Comparison of ENCODE assay signal across 24 cellular contexts in the genomic region with DNA sequence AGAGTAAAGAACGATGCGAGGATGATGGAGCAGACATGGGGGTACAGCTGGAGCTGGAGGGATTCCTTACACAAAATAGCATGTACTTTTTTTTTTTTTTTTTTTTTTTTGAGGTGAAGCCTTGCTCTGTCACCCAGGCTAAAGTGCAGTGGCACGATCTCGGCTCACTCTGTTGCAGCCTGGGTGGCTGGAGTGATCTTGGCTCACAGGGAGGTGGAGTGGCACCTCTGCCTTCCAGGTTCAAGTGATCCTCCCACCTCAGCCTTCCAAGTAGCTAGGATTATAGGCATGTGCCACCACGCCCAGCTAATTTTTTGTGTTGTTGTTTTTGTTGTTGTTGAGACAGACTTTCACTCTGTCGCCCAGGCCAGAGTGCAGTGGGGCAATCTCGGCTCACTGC. TPM values are rescaled to one million over a fixed set of nuclear protein-coding genes. Genes with fewer than 3 reads are reported as not detected.
DNase-seq lines count a peak whose midpoint lies in the region; ATAC-seq and TF ChIP-seq lines count a peak whose summit lies in the region.
"Had no signal": no experiment of that assay in that cellular context is flagged by ENCODE, and none has a peak within 500 bp of the region (broad histone marks: within the 10 kb centered on the region; RNA-seq: fewer than 3 reads in every experiment).

No MANE protein-coding gene starts in this region.

- DNase-seq in Calu3 = no peak
- DNase-seq in HL-60 (ENCODE audit: low read depth in 1 of 2, low spot score in 1 of 2) = no peak
- DNase-seq in spleen = peak; percentile 31
- DNase-seq in uterus = no peak
- no peak for DNase-seq in hepatic stellate cell (ENCODE audit: low spot score)
- DNase-seq in upper lobe of right lung = no peak
- DNase-seq: ACHN, AML-193, DMS 273 treated with DMSO at 0.1 percent for 48 hours, DND-41, H7, MM.1S, NCI-H1092 treated with DMSO at 0.1 percent for 48 hours, NCI-H146, NCI-H2029 treated with DMSO at 0.1 percent for 48 hours, NCI-H2171, NCI-H526, Peyer's patch, SHP77 had no signal

- TF ChIP-seq CTCF in Calu3 (IDR thresholded peaks at IDR 0.05; ENCODE audit: unreplicated experiment) (no peak), HL-60 (IDR thresholded peaks at IDR 0.05; ENCODE audit: insufficient read depth, low read length) (no peak), spleen (IDR thresholded peaks at IDR 0.05 in 8 of 11, conservative IDR thresholded peaks at IDR 0.05 in 3 of 11) (no peak), uterus (IDR thresholded peaks at IDR 0.05) (no peak), upper lobe of right lung (IDR thresholded peaks at IDR 0.05) (no peak)

- H3K9me3 ChIP-seq in spleen (no peaks in the 10 kb centered on the region), uterus (no peaks in the 10 kb centered on the region), upper lobe of right lung (no peaks in the 10 kb centered on the region)
- H3K9me3 ChIP-seq: Peyer's patch had no signal

- 82 to 92% (median 88%) methylated on average over 7 of the region's 7 CpGs for WGBS in spleen, 5 donors

- TF ChIP-seq POLR2A in spleen (IDR thresholded peaks at IDR 0.05) (no peak), uterus (IDR thresholded peaks at IDR 0.05) (no peak)

- H3K36me3 ChIP-seq in spleen (no peaks in the 10 kb centered on the region), uterus (no peaks in the 10 kb centered on the region), upper lobe of right lung (no peaks in the 10 kb centered on the region)
- H3K36me3 ChIP-seq: Peyer's patch had no signal

- no peak for ATAC-seq in GM18498 (IDR thresholded peaks at IDR 0.05; ENCODE audit: unreplicated experiment)
- no peak for ATAC-seq in upper lobe of right lung
- ATAC-seq: SK-N-SH treated with all-trans-retinoic acid at 6 μM for 48 hours had no signal

- H3K36me3 Mint-ChIP-seq in Calu3 (ENCODE audit: insufficient read depth, unreplicated experiment) = peaks cover 24% of the 10 kb centered on the region
- H3K36me3 Mint-ChIP-seq in dendritic cell treated with granulocyte-macrophage colony-stimulating factor and Interleukin-4, amounts not matched to agents 40 ng/mL and 50 ng/mL, for 4 days (ENCODE audit: low read depth) = no peaks in the 10 kb centered on the region
- H3K36me3 Mint-ChIP-seq: IgD-negative memory B cell had no signal

- no TSS peak for BruUV-seq in Calu3 (replicated peaks; lab: Mats Ljungman, UMichigan)

- H3K27ac Mint-ChIP-seq in Calu3 (ENCODE audit: unreplicated experiment) = peak overlapping the region; percentile 99
- H3K27ac Mint-ChIP-seq in dendritic cell treated with granulocyte-macrophage colony-stimulating factor and Interleukin-4, amounts not matched to agents 40 ng/mL and 50 ng/mL, for 4 days = peak overlapping the region; percentile 98
- H3K27ac Mint-ChIP-seq: IgD-negative memory B cell had no signal

- H3K27me3 Mint-ChIP-seq in Calu3 (ENCODE audit: unreplicated experiment) = no peaks in the 10 kb centered on the region
- H3K27me3 Mint-ChIP-seq in dendritic cell treated with granulocyte-macrophage colony-stimulating factor and Interleukin-4, amounts not matched to agents 40 ng/mL and 50 ng/mL, for 4 days = no peaks in the 10 kb centered on the region

- no peak overlapping the region for H3K4me3 ChIP-seq in HL-60 (replicated peaks; ENCODE audit: insufficient read depth, low read length)
- no peak overlapping the region for H3K4me3 ChIP-seq in spleen
- H3K4me3 ChIP-seq in uterus = no peak overlapping the region
- H3K4me3 ChIP-seq in upper lobe of right lung = no peak overlapping the region
- H3K4me3 ChIP-seq: Peyer's patch had no signal

- H3K27me3 ChIP-seq in HL-60 (ENCODE audit: insufficient read depth, poor library complexity, severe bottlenecking) (no peaks in the 10 kb centered on the region), spleen (replicated peaks in 1 of 7) (peaks cover 0 to 23% (median 8%) of the 10 kb centered on the region in 7 donors), uterus (no peaks in the 10 kb centered on the region), upper lobe of right lung (peaks cover 7% of the 10 kb centered on the region)
- H3K27me3 ChIP-seq: Peyer's patch had no signal

- H3K4me1 Mint-ChIP-seq in Calu3 (ENCODE audit: low read depth, unreplicated experiment) = peaks cover 53% of the 10 kb centered on the region
- H3K4me1 Mint-ChIP-seq in dendritic cell treated with granulocyte-macrophage colony-stimulating factor and Interleukin-4, amounts not matched to agents 40 ng/mL and 50 ng/mL, for 4 days (ENCODE audit: low read depth) = peaks cover 73% of the 10 kb centered on the region

- peaks cover 2 to 30% (median 20%) of the 10 kb centered on the region in 6 donors for H3K4me1 ChIP-seq in spleen
- no peaks in the 10 kb centered on the region for H3K4me1 ChIP-seq in uterus
- H3K4me1 ChIP-seq in upper lobe of right lung = no peaks in the 10 kb centered on the region

- no peak overlapping the region for H3K4me3 Mint-ChIP-seq in Calu3 (ENCODE audit: low read depth, unreplicated experiment)
- H3K4me3 Mint-ChIP-seq in dendritic cell treated with granulocyte-macrophage colony-stimulating factor and Interleukin-4, amounts not matched to agents 40 ng/mL and 50 ng/mL, for 4 days = no peak overlapping the region
- H3K4me3 Mint-ChIP-seq: IgD-negative memory B cell had no signal

- CTCF ChIA-PET in Calu3 (lab: Charles Lee) = no interaction called here

- intact Hi-C loops in Calu3 (cut with micrococcal nuclease; ENCODE audit: unreplicated experiment) (no loop called here), spleen (cut with DNase I; ENCODE audit: low total_unique reads) (no loop called here), uterus (cut with DNase I; ENCODE audit: low total_unique reads) (no loop called here), upper lobe of right lung (cut with DNase I) (no loop called here)
- intact Hi-C loops in dendritic cell treated with granulocyte-macrophage colony-stimulating factor and Interleukin-4, amounts not matched to agents 40 ng/mL and 50 ng/mL, for 4 days (cut with micrococcal nuclease) = loop anchor here (5.0 kb wide), 1 partner anchor 233 kb away; the partner anchor contains the start of gene OAS1

- no peaks in the 10 kb centered on the region for H3K9me3 Mint-ChIP-seq in Calu3 (ENCODE audit: low read depth, unreplicated experiment)
- H3K9me3 Mint-ChIP-seq in dendritic cell treated with granulocyte-macrophage colony-stimulating factor and Interleukin-4, amounts not matched to agents 40 ng/mL and 50 ng/mL, for 4 days = no peaks in the 10 kb centered on the region
- H3K9me3 Mint-ChIP-seq: IgD-negative memory B cell had no signal

- peak overlapping the region; percentile 97; the same call in 1 of the 2 replicates for H3K27ac ChIP-seq in HL-60 (replicated peaks)
- H3K27ac ChIP-seq in spleen = no peak overlapping the region
- H3K27ac ChIP-seq in uterus = no peak overlapping the region
- H3K27ac ChIP-seq in upper lobe of right lung = no peak overlapping the region
- H3K27ac ChIP-seq: Peyer's patch had no signal

RNA-seq across cellular contexts. Expression of gene RASAL1, which starts 5.1 kb away (rescaled TPM):
- total RNA-seq in Calu3 (2022) (59.7 and 85.9 TPM in 2 replicates), spleen (1 to 10 TPM in 1 of 7 donors, under 1 TPM in 4, not detected in 2; 0.13 to 1.7 (median 0.57) TPM), uterus (1 to 10 TPM in 1 of 4 donors, not detected in 3; 6.8 TPM), upper lobe of right lung (0.26 TPM)
- polyA plus RNA-seq in spleen = 1 to 10 TPM in 1 of 3 donors, under 1 TPM in 2; 0.58 to 1.1 (median 0.91) TPM
- total RNA-seq: LHCN-M2 had no signal
- polyA plus RNA-seq: IgD-negative memory B cell had no signal

RNA-seq across cellular contexts. Expression of gene CFAP73, which starts 8.8 kb away (rescaled TPM):
- 2.3 and 3.2 TPM in 2 replicates for total RNA-seq in Calu3 (2022)
- not detected for total RNA-seq in spleen
- polyA plus RNA-seq in spleen = under 1 TPM; 0.64 to 0.71 (median 0.70) TPM
- 1 to 10 TPM in 1 of 4 donors, under 1 TPM in 1, not detected in 2; 0.67 to 2.6 TPM for total RNA-seq in uterus
- not detected for total RNA-seq in upper lobe of right lung
- total RNA-seq: H7, LHCN-M2, Peyer's patch had no signal
- polyA plus RNA-seq: IgD-negative memory B cell had no signal

RNA-seq across cellular contexts. Expression of gene DDX54, which starts 44.6 kb away (rescaled TPM):
- total RNA-seq in Calu3 (2022) = 104 and 112 TPM in 2 replicates
- total RNA-seq in spleen = 10 to 100 TPM; 44.4 to 73.1 (median 59.8) TPM
- polyA plus RNA-seq in spleen = 10 to 100 TPM; 47.9 to 80.3 (median 69.9) TPM
- 10 to 100 TPM; 36.0 to 66.5 (median 59.0) TPM for total RNA-seq in uterus
- total RNA-seq in upper lobe of right lung = 55.8 TPM

RNA-seq across cellular contexts. Expression of gene RITA1, which starts 44.8 kb away (rescaled TPM):
- total RNA-seq in Calu3 (2022) (27.4 and 28.4 TPM in 2 replicates), spleen (10 to 100 TPM; 11.1 to 15.6 (median 11.9) TPM), uterus (10 to 100 TPM in 3 of 4 donors, 1 to 10 TPM in 1; 5.0 to 19.0 (median 11.0) TPM), upper lobe of right lung (16.4 TPM)
- polyA plus RNA-seq in spleen = 10 to 100 TPM in 2 of 3 donors, 1 to 10 TPM in 1; 9.0 to 15.5 (median 13.0) TPM
